ENCODE assay signal across 20 cellular contexts in the genomic region with DNA sequence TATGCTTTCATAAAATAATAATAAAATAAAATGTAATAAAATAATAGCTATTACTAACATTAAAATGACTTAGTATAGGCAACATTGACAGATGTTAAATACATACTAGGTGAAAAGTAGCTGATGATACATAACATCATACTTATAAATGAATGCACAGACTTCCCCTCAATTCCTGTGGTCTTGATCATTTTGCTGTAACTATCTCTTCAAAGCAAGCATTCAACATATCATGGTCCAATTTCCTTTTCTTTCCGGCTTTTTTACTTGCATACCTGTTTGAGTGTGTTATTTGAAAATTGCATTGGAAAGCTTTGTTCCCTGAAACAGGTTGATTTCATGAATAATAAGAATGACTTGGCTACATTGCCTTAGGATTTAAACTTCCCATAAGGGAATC.
DNase-seq lines count a peak whose midpoint lies in the region; ATAC-seq, FAIRE-seq and TF ChIP-seq lines count a peak whose summit lies in the region.
"Had no signal": no experiment of that assay in that cellular context is flagged by ENCODE, and none has a peak within 500 bp of the region (broad histone marks: within the 10 kb centered on the region; RNA-seq: fewer than 3 reads in every experiment).

No MANE protein-coding gene starts in this region.

- H3K36me3 ChIP-seq in HUES48 (ENCODE audit: control insufficient read depth, insufficient read depth, low read length), result no peaks in the 10 kb centered on the region
- H3K36me3 ChIP-seq in astrocyte (ENCODE audit: insufficient read depth, low read length), result no peaks in the 10 kb centered on the region
- H3K36me3 ChIP-seq in mesendoderm (ENCODE audit: control insufficient read depth, insufficient read depth, low read length), result no peaks in the 10 kb centered on the region
- H3K36me3 ChIP-seq in ovary, result no peaks in the 10 kb centered on the region

- TF ChIP-seq POLR2A in ovary (IDR thresholded peaks at IDR 0.05) (no peak), GM12892 (IDR thresholded peaks at IDR 0.05; ENCODE audit: low read depth, low read length) (no peak)

- no peak for TF ChIP-seq CTCF in astrocyte (IDR thresholded peaks at IDR 0.05; ENCODE audit: insufficient read depth, low read depth, low read length)
- TF ChIP-seq CTCF in ovary (IDR thresholded peaks at IDR 0.05), result no peak

- TF ChIP-seq EP300 in ovary (IDR thresholded peaks at IDR 0.05), result no peak

- no peaks in the 10 kb centered on the region for H3K36me3 Mint-ChIP-seq in astrocyte (ENCODE audit: low read depth, unreplicated experiment)

- no peak overlapping the region for H3K9ac ChIP-seq in HUES48 (ENCODE audit: low read depth, low read length)
- H3K9ac ChIP-seq in astrocyte (ENCODE audit: low read length), result peak overlapping the region; percentile 74
- H3K9ac ChIP-seq in mesendoderm (ENCODE audit: low read length), result no peak overlapping the region
- H3K9ac ChIP-seq: SK-N-SH had no signal

- no peak overlapping the region for H3K18ac ChIP-seq in mesendoderm (ENCODE audit: low read length)

- H3K4me1 ChIP-seq in HUES48 (ENCODE audit: control insufficient read depth, insufficient read depth, low read length), result peaks cover 41% of the 10 kb centered on the region
- peaks cover 32% of the 10 kb centered on the region for H3K4me1 ChIP-seq in astrocyte (ENCODE audit: insufficient read depth, low read length)
- H3K4me1 ChIP-seq in mesendoderm (ENCODE audit: control insufficient read depth, low read depth, low read length), result no peaks in the 10 kb centered on the region
- peaks cover 2% of the 10 kb centered on the region for H3K4me1 ChIP-seq in ovary (ENCODE audit: insufficient read depth)

- DNase-seq in astrocyte (ENCODE audit: low read depth) (peak; percentile 64), mesendoderm (no peak), ovary (no peak), GM12892 (ENCODE audit: insufficient read length) (no peak), DMS153 (lab: John Stamatoyannopoulos, UW) (no peak)
- DNase-seq: ACHN, AML-193, GDM1, MM.1S, NCI-H1092, NCI-H1436 treated with DMSO at 0.1 percent for 48 hours, NCI-H2029, NCI-H345, NCI-H524 treated with DMSO at 0.1 percent for 48 hours, SHP77, SK-N-SH had no signal

- H3K27ac ChIP-seq in HUES48 (ENCODE audit: low read depth, low read length) (peak overlapping the region; percentile 93), astrocyte (ENCODE audit: low read depth, low read length) (peak overlapping the region; percentile 90), mesendoderm (ENCODE audit: low read depth, low read length) (peak overlapping the region; percentile 68), ovary (peak overlapping the region in 1 of 2 donors; percentile 35)
- H3K27ac ChIP-seq: C4-2B had no signal

- no peak overlapping the region for H3K23ac ChIP-seq in mesendoderm (ENCODE audit: low read length)

- H2AFZ ChIP-seq in astrocyte (ENCODE audit: low read depth, low read length), result no peak overlapping the region

- H2BK120ac ChIP-seq in mesendoderm (ENCODE audit: low read depth, low read length), result no peak overlapping the region

- H4K20me1 ChIP-seq in astrocyte (ENCODE audit: insufficient read depth, low read length), result no peaks in the 10 kb centered on the region

- FAIRE-seq in astrocyte (lab: Jason Lieb, UNC) (no peak), GM12892 (lab: Jason Lieb, UNC) (no peak)
- FAIRE-seq: GM19239 had no signal

- H3K4ac ChIP-seq in mesendoderm (ENCODE audit: low read depth, low read length), result no peak overlapping the region

- H3K4me3 ChIP-seq in HUES48 (ENCODE audit: low read depth, low read length) (peak overlapping the region; percentile 16; the same call in 1 of the 2 replicates), astrocyte (ENCODE audit: insufficient read depth, low read depth, low read length) (no peak overlapping the region), mesendoderm (ENCODE audit: low read length) (no peak overlapping the region), ovary (no peak overlapping the region)

- H4K8ac ChIP-seq in mesendoderm (ENCODE audit: low read depth, low read length), result no peak overlapping the region

- no peak overlapping the region for H3K4me3 Mint-ChIP-seq in astrocyte (ENCODE audit: unreplicated experiment)

- no peaks in the 10 kb centered on the region for H3K9me3 Mint-ChIP-seq in astrocyte (ENCODE audit: unreplicated experiment)

- H3K27me3 ChIP-seq in HUES48 (ENCODE audit: control insufficient read depth, insufficient read depth, low read length), result no peaks in the 10 kb centered on the region
- no peaks in the 10 kb centered on the region for H3K27me3 ChIP-seq in astrocyte (ENCODE audit: insufficient read depth, low read length)
- no peaks in the 10 kb centered on the region for H3K27me3 ChIP-seq in mesendoderm (ENCODE audit: insufficient read depth, low read length, poor library complexity)
- no peaks in the 10 kb centered on the region for H3K27me3 ChIP-seq in ovary

- H4K5ac ChIP-seq in mesendoderm (ENCODE audit: low read length), result no peak overlapping the region

- H3K27ac Mint-ChIP-seq in astrocyte (ENCODE audit: unreplicated experiment), result peak overlapping the region; percentile 59

- no CpG with 5 or more reads among the region's 1 CpG for WGBS in mesendoderm (ENCODE audit: extremely low coverage, insufficient coverage, low lambda C conversion rate)
- 73 to 83% (median 80%) methylated on average over 1 of the region's 1 CpG for WGBS in ovary, 3 donors

- peaks cover 36% of the 10 kb centered on the region for H3K4me1 Mint-ChIP-seq in astrocyte (ENCODE audit: low read depth, unreplicated experiment)

- H2BK5ac ChIP-seq in mesendoderm (ENCODE audit: low read length), result no peak overlapping the region

- no peak for ATAC-seq in GM18498 (IDR thresholded peaks at IDR 0.05; ENCODE audit: unreplicated experiment)

- no peak overlapping the region for H3K56ac ChIP-seq in mesendoderm (ENCODE audit: low read length)

- no peak overlapping the region for H2AK5ac ChIP-seq in mesendoderm (ENCODE audit: low read length)

- no peak overlapping the region for H3K4me2 ChIP-seq in astrocyte (ENCODE audit: low read length)
- no peak overlapping the region for H3K4me2 ChIP-seq in mesendoderm (ENCODE audit: low read length)
- H3K4me2 ChIP-seq: SK-N-SH had no signal

- H3K9me3 ChIP-seq in HUES48 (ENCODE audit: control insufficient read depth, insufficient read depth, low read length) (no peaks in the 10 kb centered on the region), astrocyte (ENCODE audit: insufficient read depth, low read depth, low read length) (no peaks in the 10 kb centered on the region), ovary (no peaks in the 10 kb centered on the region)
- H3K9me3 ChIP-seq: SK-N-SH had no signal

- intact Hi-C loops in ovary (cut with DNase I), result no loop called here

- H3K79me1 ChIP-seq in mesendoderm (ENCODE audit: low read length), result no peaks in the 10 kb centered on the region

- H3K79me2 ChIP-seq in astrocyte (ENCODE audit: insufficient read depth, low read length), result no peaks in the 10 kb centered on the region
- H3K79me2 ChIP-seq in mesendoderm (ENCODE audit: control insufficient read depth, insufficient read depth, low read length), result no peaks in the 10 kb centered on the region

- H3K27me3 Mint-ChIP-seq in astrocyte (ENCODE audit: low read depth, unreplicated experiment), result no peaks in the 10 kb centered on the region

- H2BK15ac ChIP-seq in mesendoderm (replicated peaks; ENCODE audit: low read depth), result peak overlapping the region; percentile 19
